In the genomic region with DNA sequence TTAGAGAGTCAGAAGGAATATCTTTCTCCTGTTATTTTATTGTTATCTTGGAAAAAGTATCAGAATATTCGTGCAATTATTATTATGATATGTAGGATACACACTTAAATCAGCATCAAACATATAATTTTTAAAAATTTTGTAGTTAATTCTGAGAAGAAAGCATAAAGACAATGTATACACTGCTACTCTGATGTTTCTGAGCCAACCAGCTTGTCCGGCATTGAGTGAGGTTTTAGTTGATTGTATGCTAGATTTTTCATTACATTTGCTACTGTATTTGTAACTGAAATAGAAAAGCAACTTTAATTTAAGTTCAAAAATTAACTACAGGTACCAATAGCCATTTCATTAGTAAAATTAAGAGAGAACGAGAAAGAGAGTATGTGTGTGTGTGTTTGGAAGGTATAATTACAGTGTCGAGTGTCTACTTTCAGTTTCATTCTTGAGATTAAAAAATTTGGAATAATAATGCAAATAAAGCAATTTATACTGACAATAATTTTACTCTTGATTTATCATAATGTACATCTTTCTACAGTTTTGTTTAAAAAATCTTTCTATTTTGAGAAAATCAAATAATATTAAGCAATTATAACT, we compare ENCODE assay signal across 10 cellular contexts.
A peak's percentile ranks its signal among the peaks of the same experiment; 100 is the strongest.
DNase-seq lines count a peak whose midpoint lies in the region; TF ChIP-seq lines count a peak whose summit lies in the region.
"Had no signal": no experiment of that assay in that cellular context is flagged by ENCODE, and none has a peak within 500 bp of the region (broad histone marks: within the 10 kb centered on the region; RNA-seq: fewer than 3 reads in every experiment).

No MANE protein-coding gene starts in this region.

- DNase-seq in activated T-cell treated with anti-CD3 and anti-CD28 coated beads, Interleukin-2, amount 50 U/mL, for 24 hours = no peak
- DNase-seq in activated T-cell treated with anti-CD3 and anti-CD28 coated beads, Interleukin-2, amount 50 U/mL, for 48 hours = no peak
- DNase-seq in PC-9 (no peak), epithelial cell of esophagus (ENCODE audit: low read depth) (no peak), GM10266 (ENCODE audit: extremely low spot score) (no peak), NCI-H2107 (lab: John Stamatoyannopoulos, UW) (no peak), SJCRH30 (no peak)
- DNase-seq: central memory CD4-positive, alpha-beta T cell; DMS79 had no signal

- H3K9me3 ChIP-seq in PC-9 (ENCODE audit: insufficient read depth, low read depth) (no peaks in the 10 kb centered on the region; the same call in 1 of the 2 replicates), subcutaneous abdominal adipose tissue (ENCODE audit: control insufficient read depth in 5 of 5, low read length in 5 of 5) (peaks cover 0 to under 1% (median 0%) of the 10 kb centered on the region in 5 donors), SJCRH30 (replicated peaks) (no peaks in the 10 kb centered on the region)

- no peak overlapping the region for H3K27ac ChIP-seq in PC-9
- H3K27ac ChIP-seq in subcutaneous abdominal adipose tissue (ENCODE audit: low read depth, low read length) = no peak overlapping the region
- H3K27ac ChIP-seq in SJCRH30 = no peak overlapping the region

- peak overlapping the region in 3 of 5 donors; percentile 15 to 52 (median 39) for H3K9ac ChIP-seq in subcutaneous abdominal adipose tissue (ENCODE audit: low read length in 5 of 5)

- POLR2A ChIA-PET in PC-9 (lab: Charles Lee; ENCODE audit: unreplicated experiment) = interaction anchor here (0.7 kb wide), 1 partner anchor 161 kb away, joined by 4 read pairs; the partner anchor contains the start of gene CDH12

- no peak overlapping the region for H3K27ac Mint-ChIP-seq in activated T-cell treated with anti-CD3 and anti-CD28 coated beads, Interleukin-2, amount 50 U/mL, for 24 hours

- H2AFZ ChIP-seq in PC-9 = peak overlapping the region; percentile 68; the same call in 1 of the 2 replicates

- H3K9me3 Mint-ChIP-seq in activated T-cell treated with anti-CD3 and anti-CD28 coated beads, Interleukin-2, amount 50 U/mL, for 24 hours = no peaks in the 10 kb centered on the region

- H3F3A ChIP-seq in PC-9 (ENCODE audit: insufficient read depth, low read depth) = no peaks in the 10 kb centered on the region

- no peaks in the 10 kb centered on the region for H3K27me3 Mint-ChIP-seq in activated T-cell treated with anti-CD3 and anti-CD28 coated beads, Interleukin-2, amount 50 U/mL, for 24 hours

- no peaks in the 10 kb centered on the region for H3K36me3 Mint-ChIP-seq in activated T-cell treated with anti-CD3 and anti-CD28 coated beads, Interleukin-2, amount 50 U/mL, for 24 hours (ENCODE audit: low read depth)

- H3K27me3 ChIP-seq in PC-9 (ENCODE audit: insufficient read depth, low read depth) (no peaks in the 10 kb centered on the region), subcutaneous abdominal adipose tissue (ENCODE audit: control insufficient read depth in 5 of 5, insufficient read depth in 4 of 5, low read length in 5 of 5) (no peaks in the 10 kb centered on the region), SJCRH30 (no peaks in the 10 kb centered on the region)

- H3K36me3 ChIP-seq in PC-9 (ENCODE audit: low read depth) (no peaks in the 10 kb centered on the region), subcutaneous abdominal adipose tissue (ENCODE audit: control insufficient read depth in 5 of 5, insufficient read depth in 5 of 5, low read length in 5 of 5) (no peaks in the 10 kb centered on the region), SJCRH30 (no peaks in the 10 kb centered on the region)

- H3K4me1 ChIP-seq in PC-9 (replicated peaks; ENCODE audit: insufficient read depth) (no peaks in the 10 kb centered on the region), subcutaneous abdominal adipose tissue (ENCODE audit: control insufficient read depth in 5 of 5, insufficient read depth in 5 of 5, low read length in 5 of 5) (peaks cover 0 to 7% (median 0%) of the 10 kb centered on the region in 5 donors), SJCRH30 (no peaks in the 10 kb centered on the region)

- H3K4me2 ChIP-seq in PC-9 = peak overlapping the region; percentile 69

- no peaks in the 10 kb centered on the region for H3K9me2 ChIP-seq in PC-9 (ENCODE audit: insufficient read depth)

- peak overlapping the region; percentile 51; the same call in 1 of the 2 replicates for H3K4me3 ChIP-seq in PC-9
- H3K4me3 ChIP-seq in epithelial cell of esophagus (ENCODE audit: low read length) = peak overlapping the region; percentile 31
- peak overlapping the region; percentile 11 to 64 (median 59) for H3K4me3 ChIP-seq in subcutaneous abdominal adipose tissue (ENCODE audit: low read depth in 1 of 5, low read length in 5 of 5)
- no peak overlapping the region for H3K4me3 ChIP-seq in SJCRH30

- H3K4me1 Mint-ChIP-seq in activated T-cell treated with anti-CD3 and anti-CD28 coated beads, Interleukin-2, amount 50 U/mL, for 24 hours (ENCODE audit: low read depth) = peaks cover 6% of the 10 kb centered on the region

- no peaks in the 10 kb centered on the region for H4K20me1 ChIP-seq in PC-9 (ENCODE audit: insufficient read depth)

- no TSS peak for BruUV-seq in PC-9 (replicated peaks; lab: Mats Ljungman, UMichigan)

- intact Hi-C loops in PC-9 (cut with micrococcal nuclease; ENCODE audit: unreplicated experiment) = no loop called here

- H3K79me2 ChIP-seq in PC-9 (ENCODE audit: low read depth) = no peaks in the 10 kb centered on the region

- no peak for TF ChIP-seq CTCF in PC-9 (conservative IDR thresholded peaks at IDR 0.05)
- no peak for TF ChIP-seq CTCF in epithelial cell of esophagus (IDR thresholded peaks at IDR 0.05; ENCODE audit: insufficient read depth, low read depth, low read length, missing control alignments)
- no peak for TF ChIP-seq CTCF in GM10266 (IDR thresholded peaks at IDR 0.05; ENCODE audit: control insufficient read depth, insufficient read depth, low read depth, missing control alignments)

- peak overlapping the region; percentile 66 for H3K4me3 Mint-ChIP-seq in activated T-cell treated with anti-CD3 and anti-CD28 coated beads, Interleukin-2, amount 50 U/mL, for 24 hours

- CTCF ChIA-PET in PC-9 (lab: Charles Lee) = interaction anchor here (0.7 kb wide), 1 partner anchor 690 kb away, joined by 3 read pairs; no protein-coding TSS in a partner anchor
